ENCODE assay signal across 1 cellular context in genomic region chr15:38528279-38528678, GRCh38.
A peak's percentile ranks its signal among the peaks of the same experiment; 100 is the strongest.
TF ChIP-seq lines count a peak whose summit lies in the region.

No MANE protein-coding gene starts in this region.

TF ChIP-seq in K562, 482 proteins besides CTCF, POLR2A, EP300 and RAD21 (continued from another document):
- peak; percentile 42; the same call in 1 of the 2 replicates for TF ChIP-seq ATF3 (IDR thresholded peaks at IDR 0.05)
- TF ChIP-seq ATF3 (CRISPR knock-in tag; conservative IDR thresholded peaks at IDR 0.05) = no peak
- TF ChIP-seq ZNF324 (CRISPR knock-in tag; IDR thresholded peaks at IDR 0.05) = no peak
- no peak for TF ChIP-seq SNRNP70 (optimal IDR thresholded peaks at IDR 0.05; ENCODE audit: low read depth, low read length)
- TF ChIP-seq JUN (IDR thresholded peaks at IDR 0.05; ENCODE audit: borderline replicate concordance, low read depth, low read length) = peak; percentile 67; the same call in 1 of the 2 replicates
- TF ChIP-seq JUN (CRISPR knock-in tag; IDR thresholded peaks at IDR 0.05; ENCODE audit: borderline replicate concordance) = no peak
- TF ChIP-seq CBFA2T3 (IDR thresholded peaks at IDR 0.05) = no peak
- no peak for TF ChIP-seq BRD4 (IDR thresholded peaks at IDR 0.05)
- TF ChIP-seq DPF2 (IDR thresholded peaks at IDR 0.05) = peak; percentile 48; the same call in 1 of the 2 replicates
- no peak for TF ChIP-seq STAT5A (IDR thresholded peaks at IDR 0.05; ENCODE audit: borderline replicate concordance, low read length)
- no peak for TF ChIP-seq ZFPM2 (CRISPR knock-in tag; IDR thresholded peaks at IDR 0.05)
- TF ChIP-seq PBX2 (CRISPR knock-in tag; IDR thresholded peaks at IDR 0.05; ENCODE audit: low read depth) = no peak
- TF ChIP-seq PBX2 (tag; conservative IDR thresholded peaks at IDR 0.05; ENCODE audit: low read depth) = no peak
- TF ChIP-seq MYBL2 (IDR thresholded peaks at IDR 0.05; ENCODE audit: low read depth) = peak; percentile 55
- TF ChIP-seq MYBL2 (CRISPR knock-in tag; IDR thresholded peaks at IDR 0.05; ENCODE audit: borderline replicate concordance) = no peak
- TF ChIP-seq EHMT2 (IDR thresholded peaks at IDR 0.05) = peak; percentile 87
- TF ChIP-seq SREBF1 (IDR thresholded peaks at IDR 0.05; ENCODE audit: borderline replicate concordance, low read depth, low read length) = no peak
- TF ChIP-seq PYGO2 (tag; IDR thresholded peaks at IDR 0.05) = no peak
- no peak for TF ChIP-seq CHD4 (IDR thresholded peaks at IDR 0.05; ENCODE audit: insufficient read depth, insufficient replicate concordance, low read depth, low read length, poor library complexity, severe bottlenecking)
- TF ChIP-seq MTF1 (CRISPR knock-in tag; IDR thresholded peaks at IDR 0.05; ENCODE audit: borderline replicate concordance) = no peak
- no peak for TF ChIP-seq ELK1 (CRISPR knock-in tag; IDR thresholded peaks at IDR 0.05)
- TF ChIP-seq ZNF444 (CRISPR knock-in tag; IDR thresholded peaks at IDR 0.05) = no peak
- no peak for TF ChIP-seq SFPQ (IDR thresholded peaks at IDR 0.05; ENCODE audit: low read depth, low read length)
- TF ChIP-seq GATAD2A (IDR thresholded peaks at IDR 0.05) = no peak
- TF ChIP-seq ZNF79 (CRISPR knock-in tag; IDR thresholded peaks at IDR 0.05; ENCODE audit: low read depth) = no peak
- no peak for TF ChIP-seq PRMT5 (CRISPR knock-in tag; IDR thresholded peaks at IDR 0.05)
- TF ChIP-seq ZNF175 (CRISPR knock-in tag; IDR thresholded peaks at IDR 0.05; ENCODE audit: low read depth) = no peak
- TF ChIP-seq ZNF551 (CRISPR knock-in tag; IDR thresholded peaks at IDR 0.05) = no peak
- no peak for TF ChIP-seq RAD51 (IDR thresholded peaks at IDR 0.05; ENCODE audit: borderline replicate concordance, low read depth)
- TF ChIP-seq ELK3 (CRISPR knock-in tag; IDR thresholded peaks at IDR 0.05) = no peak
- no peak for TF ChIP-seq SMARCC2 (IDR thresholded peaks at IDR 0.05; ENCODE audit: low read depth)
- no peak for TF ChIP-seq MCM2 (IDR thresholded peaks at IDR 0.05; ENCODE audit: low read depth)
- TF ChIP-seq CBX8 (IDR thresholded peaks at IDR 0.05; ENCODE audit: borderline replicate concordance, extremely low read depth, low read depth, low read length, poor library complexity, severe bottlenecking) = no peak
- no peak for TF ChIP-seq ZNF511 (CRISPR knock-in tag; IDR thresholded peaks at IDR 0.05)
- no peak for TF ChIP-seq TAL1 (IDR thresholded peaks at IDR 0.05)
- no peak for TF ChIP-seq BRF1 (IDR thresholded peaks at IDR 0.05; ENCODE audit: borderline replicate concordance, extremely low read depth, insufficient read length)
- no peak for TF ChIP-seq GABPB1 (CRISPR knock-in tag; IDR thresholded peaks at IDR 0.05)
- TF ChIP-seq ZHX1 (conservative IDR thresholded peaks at IDR 0.05; ENCODE audit: low read length) = no peak
